Comparison of ENCODE assay signal across 1 cellular context in genomic region chr14:103273847-103274615, GRCh38.
A peak's percentile ranks its signal among the peaks of the same experiment; 100 is the strongest.
TF ChIP-seq lines count a peak whose summit lies in the region.

No MANE protein-coding gene starts in this region.

TF ChIP-seq in WTC11, 78 proteins besides CTCF, POLR2A, EP300 and RAD21 (continued from another document):
- peak; percentile 88; the same call in 1 of the 2 replicates for TF ChIP-seq ZBTB43 (CRISPR knock-in tag; IDR thresholded peaks at IDR 0.05)
- TF ChIP-seq, protein P1, sequence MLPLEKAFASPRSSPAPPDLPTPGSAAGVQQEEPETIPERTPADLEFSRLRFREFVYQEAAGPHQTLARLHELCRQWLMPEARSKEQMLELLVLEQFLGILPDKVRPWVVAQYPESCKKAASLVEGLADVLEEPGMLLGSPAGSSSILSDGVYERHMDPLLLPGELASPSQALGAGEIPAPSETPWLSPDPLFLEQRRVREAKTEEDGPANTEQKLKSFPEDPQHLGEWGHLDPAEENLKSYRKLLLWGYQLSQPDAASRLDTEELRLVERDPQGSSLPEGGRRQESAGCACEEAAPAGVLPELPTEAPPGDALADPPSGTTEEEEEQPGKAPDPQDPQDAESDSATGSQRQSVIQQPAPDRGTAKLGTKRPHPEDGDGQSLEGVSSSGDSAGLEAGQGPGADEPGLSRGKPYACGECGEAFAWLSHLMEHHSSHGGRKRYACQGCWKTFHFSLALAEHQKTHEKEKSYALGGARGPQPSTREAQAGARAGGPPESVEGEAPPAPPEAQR (CRISPR knock-in tag; IDR thresholded peaks at IDR 0.05): no peak
- TF ChIP-seq ATF2 (CRISPR knock-in tag; IDR thresholded peaks at IDR 0.05; ENCODE audit: borderline replicate concordance, low read depth): no peak
- no peak for TF ChIP-seq CREM (CRISPR knock-in tag; IDR thresholded peaks at IDR 0.05)
- TF ChIP-seq ZNF232 (CRISPR knock-in tag; IDR thresholded peaks at IDR 0.05): 0 out of 2 replicates have a peak, but pooled peaks have one; percentile 42
- TF ChIP-seq TEAD1 (CRISPR knock-in tag; IDR thresholded peaks at IDR 0.05): 0 out of 2 replicates have a peak, but pooled peaks have one; percentile 49
